ENCODE assay signal across 1 cellular context in genomic region chr19:53553865-53554791, GRCh38.
TF ChIP-seq lines count a peak whose summit lies in the region.

No MANE protein-coding gene starts in this region.

TF ChIP-seq in GM12878, 131 proteins besides CTCF, POLR2A, EP300 and RAD21 (continued from another document):
- peak; percentile 85 for TF ChIP-seq KLF5 (IDR thresholded peaks at IDR 0.05; ENCODE audit: partially characterized antibody)
- TF ChIP-seq SIX5 (IDR thresholded peaks at IDR 0.05; ENCODE audit: low read depth, low read length, severe bottlenecking), result peak; percentile 57
- TF ChIP-seq CREM (IDR thresholded peaks at IDR 0.05; ENCODE audit: low read depth), result peak; percentile 96
- TF ChIP-seq ZNF384 (IDR thresholded peaks at IDR 0.05; ENCODE audit: borderline replicate concordance, low read depth, low read length), result no peak
- TF ChIP-seq LARP7 (IDR thresholded peaks at IDR 0.05), result no peak
- TF ChIP-seq EGR1 (IDR thresholded peaks at IDR 0.05; ENCODE audit: borderline replicate concordance in 1 of 2, low read depth in 2 of 2, low read length in 2 of 2), result peak; percentile 52 to 91
- TF ChIP-seq TCF12 (IDR thresholded peaks at IDR 0.05; ENCODE audit: low read depth, low read length), result peak; percentile 25; the same call in 1 of the 2 replicates
- TF ChIP-seq NRF1 (conservative IDR thresholded peaks at IDR 0.05; ENCODE audit: low read depth, low read length), result peak; percentile 74
- peak in 1 of 2 experiments; percentile 38; a peak in 1 of 4 replicates for TF ChIP-seq CEBPB (IDR thresholded peaks at IDR 0.05; ENCODE audit: borderline replicate concordance in 1 of 2, low read depth in 2 of 2, low read length in 2 of 2)
- TF ChIP-seq BACH1 (IDR thresholded peaks at IDR 0.05; ENCODE audit: borderline replicate concordance), result peak; percentile 77; the same call in 1 of the 2 replicates
- TF ChIP-seq PAX5 (IDR thresholded peaks at IDR 0.05; ENCODE audit: borderline replicate concordance, low read depth, low read length), result peak; percentile 63; the same call in 1 of the 2 replicates
- TF ChIP-seq POU2F2 (IDR thresholded peaks at IDR 0.05; ENCODE audit: borderline replicate concordance, low read depth, low read length), result peak; percentile 43; the same call in 1 of the 3 replicates
- TF ChIP-seq BMI1 (IDR thresholded peaks at IDR 0.05; ENCODE audit: borderline replicate concordance), result 0 out of 2 replicates have a peak, but pooled peaks have one; percentile 17
- no peak for TF ChIP-seq ZNF207 (IDR thresholded peaks at IDR 0.05; ENCODE audit: borderline replicate concordance)
- peak; percentile 18 for TF ChIP-seq SP1 (IDR thresholded peaks at IDR 0.05; ENCODE audit: low read depth, low read length)
- no peak for TF ChIP-seq ETV6 (conservative IDR thresholded peaks at IDR 0.05 in 1 of 2, IDR thresholded peaks at IDR 0.05 in 1 of 2; ENCODE audit: borderline replicate concordance in 1 of 2, low read depth in 1 of 2)
- peak; percentile 40; the same call in 1 of the 2 replicates for TF ChIP-seq ZNF687 (IDR thresholded peaks at IDR 0.05)
- peak; percentile 49; the same call in 1 of the 2 replicates for TF ChIP-seq PKNOX1 (IDR thresholded peaks at IDR 0.05)
- TF ChIP-seq MEF2B (IDR thresholded peaks at IDR 0.05; ENCODE audit: partially characterized antibody, poor library complexity, severe bottlenecking), result peak; percentile 37
- TF ChIP-seq CEBPZ (IDR thresholded peaks at IDR 0.05; ENCODE audit: low read depth, low read length), result no peak
- peak; percentile 29 for TF ChIP-seq NR2F1 (conservative IDR thresholded peaks at IDR 0.05)
- peak; percentile 51; the same call in 1 of the 2 replicates for TF ChIP-seq CHD2 (IDR thresholded peaks at IDR 0.05; ENCODE audit: borderline replicate concordance, low read depth, low read length)
- TF ChIP-seq E2F4 (IDR thresholded peaks at IDR 0.05; ENCODE audit: low read depth, low read length), result 0 out of 2 replicates have a peak, but pooled peaks have one; percentile 21
